16 cellular contexts compared by ENCODE assay signal in genomic region chr1:31108861-31109260, GRCh38.
"Had no signal": no experiment of that assay in that cellular context is flagged by ENCODE, and none has a peak within 500 bp of the region (broad histone marks: within the 10 kb centered on the region; RNA-seq: fewer than 3 reads in every experiment).

No MANE protein-coding gene starts in this region.

- DNase-seq: cortex of kidney; effector memory CD4-positive, alpha-beta T cell; gastrocnemius medialis; glutamatergic neuron; islet precursor cell; mucosa of descending colon; naive thymus-derived CD8-positive, alpha-beta T cell; sigmoid colon; stimulated activated CD4-positive, alpha-beta T cell treated with anti-CD3 and anti-CD28 coated beads, Interleukin-2, amount 100 ng/mL, for 24 hours; stimulated activated CD4-positive, alpha-beta T cell treated with anti-CD3 and anti-CD28 coated beads, Interleukin-4, amount 100 ng/mL, for 4 hours; stimulated activated naive B cell treated with anti-CD40 and anti-IgM and Interleukin-4, amounts not matched to agents 10 μg/mL and 1 μg/mL and 100 μg/mL, for 72 hours; stimulated activated naive CD8-positive, alpha-beta T cell treated with anti-CD3 and anti-CD28 coated beads, Interleukin-15, amount 100 ng/mL, for 72 hours had no signal

- H3K9me3 ChIP-seq: esophagus muscularis mucosa, gastrocnemius medialis, mucosa of descending colon, neutrophil, sigmoid colon, thoracic aorta had no signal

- H3K27me3 ChIP-seq: gastrocnemius medialis, neutrophil had no signal

- H3K36me3 ChIP-seq: esophagus muscularis mucosa, gastrocnemius medialis, neutrophil, sigmoid colon, thoracic aorta had no signal

- H3K4me1 ChIP-seq: gastrocnemius medialis, sigmoid colon had no signal

- H3K4me3 ChIP-seq: esophagus muscularis mucosa, gastrocnemius medialis, mucosa of descending colon, sigmoid colon, skin epidermis, thoracic aorta had no signal

- H3K27ac ChIP-seq: esophagus muscularis mucosa, gastrocnemius medialis, neutrophil, sigmoid colon, skin epidermis, thoracic aorta had no signal
